In the genomic region with DNA sequence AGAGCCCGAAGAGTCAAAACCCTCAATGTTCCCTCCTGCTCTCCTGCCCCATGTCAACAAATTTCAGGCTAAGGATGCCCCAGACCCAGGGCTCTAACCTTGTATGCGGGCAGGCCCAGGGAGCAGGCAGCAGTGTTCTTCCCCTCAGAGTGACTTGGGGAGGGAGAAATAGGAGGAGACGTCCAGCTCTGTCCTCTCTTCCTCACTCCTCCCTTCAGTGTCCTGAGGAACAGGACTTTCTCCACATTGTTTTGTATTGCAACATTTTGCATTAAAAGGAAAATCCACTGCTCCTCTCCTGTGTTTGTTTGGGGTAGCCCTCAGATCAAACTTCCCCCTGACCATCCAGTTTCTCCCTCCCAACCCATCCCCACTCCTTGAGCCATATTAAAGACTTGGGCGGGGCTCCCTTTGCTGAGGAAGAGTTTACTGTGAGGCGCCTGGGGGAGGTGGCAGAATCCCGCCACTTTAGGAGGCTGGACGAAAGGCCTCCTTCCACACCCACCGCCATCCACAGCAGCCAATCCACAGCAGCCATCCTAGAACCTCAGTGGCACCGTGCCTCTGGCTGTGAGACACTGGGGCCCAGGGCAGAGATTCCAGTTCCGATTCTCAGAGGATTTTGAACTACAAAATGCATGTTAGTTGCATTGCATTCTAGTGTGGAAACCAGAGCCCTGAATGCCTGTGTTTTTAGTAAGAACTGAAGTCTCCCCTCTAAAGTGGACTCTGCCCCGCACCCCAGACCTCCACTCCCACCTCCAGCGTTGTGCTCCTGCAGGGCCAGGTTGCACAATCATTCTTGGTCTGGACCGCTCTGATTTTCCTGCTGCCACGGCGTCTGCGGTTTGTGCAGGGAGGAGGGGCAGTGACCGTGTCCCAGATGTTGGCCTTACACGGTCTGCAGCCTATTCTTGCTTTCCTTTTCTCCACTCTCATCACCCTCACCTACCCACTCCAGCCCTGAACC, we compare ENCODE assay signal across 9 cellular contexts. TPM values are rescaled to one million over a fixed set of nuclear protein-coding genes. Genes with fewer than 3 reads are reported as not detected.
DNase-seq lines count a peak whose midpoint lies in the region; ATAC-seq, FAIRE-seq and TF ChIP-seq lines count a peak whose summit lies in the region.
"Had no signal": no experiment of that assay in that cellular context is flagged by ENCODE, and none has a peak within 500 bp of the region (broad histone marks: within the 10 kb centered on the region; RNA-seq: fewer than 3 reads in every experiment).

No MANE protein-coding gene starts in this region.

- no peak for FAIRE-seq in H54 (lab: Jason Lieb, UNC)

- peak; percentile 73 to 77 for ATAC-seq in right cardiac atrium
- no peak for ATAC-seq in stimulated activated naive CD8-positive, alpha-beta T cell treated with anti-CD3 and anti-CD28 coated beads, Interleukin-15, Interleukin-2, amounts not matched to agents 100 U/mL and 50 U/mL, for 24 hours
- ATAC-seq: Panc1 had no signal

- H3K4me3 ChIP-seq in WI38 (ENCODE audit: low read depth, low read length) (peak overlapping the region; percentile 52), right cardiac atrium (ENCODE audit: low read length) (peak overlapping the region; percentile 29), skin epidermis (peak overlapping the region in 1 of 7 experiments; percentile 25)

- H3K9me3 ChIP-seq in right cardiac atrium (ENCODE audit: control insufficient read depth, low read length): no peaks in the 10 kb centered on the region

- WGBS in right cardiac atrium: 34% methylated on average over 18 of the region's 18 CpGs

- peak overlapping the region; percentile 42 for H3K27ac ChIP-seq in right cardiac atrium (ENCODE audit: low read length)
- H3K27ac ChIP-seq in skin epidermis: peak overlapping the region in 14 of 21 experiments; percentile 12 to 80 (median 54)

- peaks cover 7% of the 10 kb centered on the region for H3K4me1 ChIP-seq in right cardiac atrium (ENCODE audit: control insufficient read depth, insufficient read depth, low read length)

- intact Hi-C loops in right cardiac atrium (cut with DNase I): loop anchor here in 1 of 4 donors (5.0 kb wide), 1 partner anchor 300 kb away; no protein-coding TSS in a partner anchor

- no peak for TF ChIP-seq CTCF in WI38 (IDR thresholded peaks at IDR 0.05; ENCODE audit: low read depth, low read length)

- peak; percentile 28 for DNase-seq in H54 (ENCODE audit: insufficient read length, low spot score)
- DNase-seq in right cardiac atrium: peak; percentile 75 to 92 (median 87)
- no peak for DNase-seq in ecto neural progenitor cell (ENCODE audit: low spot score)
- no peak for DNase-seq in stimulated activated naive CD8-positive, alpha-beta T cell treated with anti-CD3 and anti-CD28 coated beads, Interleukin-15, Interleukin-2, amounts not matched to agents 100 U/mL and 50 U/mL, for 24 hours
- DNase-seq in RKO (ENCODE audit: low spot score): no peak
- no peak for DNase-seq in NCI-H146 treated with DMSO at 0.1 percent for 48 hours (lab: John Stamatoyannopoulos, UW; ENCODE audit: unreplicated experiment)

- TF ChIP-seq POLR2A in H54 (IDR thresholded peaks at IDR 0.05; ENCODE audit: low read depth, low read length): no peak

- no peaks in the 10 kb centered on the region for H3K27me3 ChIP-seq in right cardiac atrium (ENCODE audit: control insufficient read depth, insufficient read depth)

RNA-seq across cellular contexts. Expression of gene OLFML3, which starts 3.0 kb away (rescaled TPM):
- total RNA-seq in right cardiac atrium: 10 to 100 TPM; 25.8 to 33.9 (median 31.6) TPM
- polyA plus RNA-seq in right cardiac atrium: 27.5 TPM

RNA-seq across cellular contexts. Expression of gene HIPK1, which starts 53.1 kb away (rescaled TPM):
- 10 to 100 TPM; 56.1 to 98.7 (median 62.8) TPM for total RNA-seq in right cardiac atrium
- 14.4 TPM for polyA plus RNA-seq in right cardiac atrium

Comparison
In these comparisons a context has a peak if more than half of its experiments do, and no peak if none do; other contexts are left out.
1. DNase-seq: peak in H54 (single experiment) and right cardiac atrium (3 of 3); none in ecto neural progenitor cell (single experiment), stimulated activated naive CD8-positive, alpha-beta T cell treated with anti-CD3 and anti-CD28 coated beads, Interleukin-15, Interleukin-2, amounts not matched to agents 100 U/mL and 50 U/mL, for 24 hours (single experiment), RKO (single experiment) and NCI-H146 treated with DMSO at 0.1 percent for 48 hours (single experiment).